ENCODE assay signal across 17 cellular contexts in the genomic region with DNA sequence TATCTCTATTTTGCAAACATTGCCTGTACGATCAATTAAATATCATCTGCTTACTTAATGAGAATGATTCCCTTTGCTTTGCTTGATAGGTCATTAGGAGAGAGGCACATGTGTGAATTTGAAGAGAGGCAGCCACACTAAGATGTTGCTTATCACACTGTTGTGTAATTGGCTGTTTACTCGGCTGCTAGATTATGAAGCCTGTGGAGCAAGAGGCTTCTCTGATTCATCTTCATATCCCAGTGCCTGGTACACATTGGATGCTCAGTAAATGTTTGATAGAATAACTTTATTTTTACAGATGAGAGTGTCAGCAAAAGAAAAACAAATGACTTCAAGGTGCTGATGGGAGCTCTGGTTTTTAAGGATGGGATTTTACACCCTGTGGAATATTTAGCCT.
DNase-seq lines count a peak whose midpoint lies in the region; TF ChIP-seq lines count a peak whose summit lies in the region.
"Had no signal": no experiment of that assay in that cellular context is flagged by ENCODE, and none has a peak within 500 bp of the region (broad histone marks: within the 10 kb centered on the region; RNA-seq: fewer than 3 reads in every experiment).

No MANE protein-coding gene starts in this region.

- TF ChIP-seq CTCF in choroid plexus epithelial cell (conservative IDR thresholded peaks at IDR 0.05; ENCODE audit: low read depth, low read length) = no peak
- no peak for TF ChIP-seq CTCF in fibroblast of mammary gland (conservative IDR thresholded peaks at IDR 0.05; ENCODE audit: control insufficient read depth, insufficient read depth, low read depth, low read length)

- H3K4me3 ChIP-seq in choroid plexus epithelial cell (ENCODE audit: low read depth, low read length) (no peak overlapping the region), fibroblast of mammary gland (ENCODE audit: control insufficient read depth, low read depth, low read length) (no peak overlapping the region)
- H3K4me3 ChIP-seq: BLaER1, HAP-1 had no signal

- peak; percentile 74 for DNase-seq in NCI-H226
- DNase-seq in choroid plexus epithelial cell (ENCODE audit: low read depth) = peak; percentile 16
- peak; percentile 11 for DNase-seq in fibroblast of mammary gland (ENCODE audit: low read depth)
- DNase-seq in kidney glomerular epithelial cell (lab: John Stamatoyannopoulos, UW) = peak; percentile 69
- DNase-seq in SHP77 (lab: John Stamatoyannopoulos, UW) = no peak
- no peak for DNase-seq in NCI-H2107 (lab: John Stamatoyannopoulos, UW)
- DNase-seq in dedifferentiated amniotic fluid mesenchymal stem cell (ENCODE audit: extremely low spot score) = no peak
- DNase-seq in SKM-1 treated with dmso at 0.1 percent for 144 hours (lab: John Stamatoyannopoulos, UW; ENCODE audit: unreplicated experiment) = no peak
- DNase-seq: Caco-2; CD4-positive, CD25-positive, alpha-beta regulatory T cell; CD8-positive, alpha-beta T cell; DMS153; DND-41; GOT3; HFFc6 had no signal

Comparison
In these comparisons a context has a peak if more than half of its experiments do, and no peak if none do; other contexts are left out.
1. DNase-seq: peak in NCI-H226 (single experiment), choroid plexus epithelial cell (single experiment), fibroblast of mammary gland (single experiment) and kidney glomerular epithelial cell (single experiment); none in SHP77 (0 of 2), NCI-H2107 (single experiment), dedifferentiated amniotic fluid mesenchymal stem cell (single experiment) and SKM-1 treated with dmso at 0.1 percent for 144 hours (single experiment).